Comparison of ENCODE assay signal across 3 cellular contexts in genomic region chr1:50985094-50985493, GRCh38.
A peak's percentile ranks its signal among the peaks of the same experiment; 100 is the strongest.
TF ChIP-seq lines count a peak whose summit lies in the region.

No MANE protein-coding gene starts in this region.

TF ChIP-seq in SK-N-SH treated with all-trans-retinoic acid at 6 μM for 48 hours, 23 proteins besides CTCF, POLR2A, EP300 and RAD21 (continued from another document):
- TF ChIP-seq ZNF565 (CRISPR knock-in tag; conservative IDR thresholded peaks at IDR 0.05; ENCODE audit: low read depth): no peak

TF ChIP-seq in SK-N-SH, 30 proteins besides CTCF, POLR2A, EP300 and RAD21 (continued from another document):
- TF ChIP-seq IRF3 (IDR thresholded peaks at IDR 0.05; ENCODE audit: low read depth, low read length) (no peak), NFIC (IDR thresholded peaks at IDR 0.05; ENCODE audit: borderline replicate concordance) (no peak), FOSL2 (IDR thresholded peaks at IDR 0.05; ENCODE audit: borderline replicate concordance, low read depth) (no peak), MXI1 (IDR thresholded peaks at IDR 0.05; ENCODE audit: low read depth, low read length) (no peak), RCOR1 (IDR thresholded peaks at IDR 0.05; ENCODE audit: low read length) (no peak)

TF ChIP-seq in HEK293, 187 proteins besides CTCF, POLR2A, EP300 and RAD21 (continued from another document and continues in another):
- TF ChIP-seq PRDM6 (tag by site-specific recombination; IDR thresholded peaks at IDR 0.05) (peak; percentile 26; the same call in 1 of the 2 replicates), OSR2 (tag by site-specific recombination; IDR thresholded peaks at IDR 0.05) (peak; percentile 43; the same call in 1 of the 2 replicates), ZNF280D (tag by site-specific recombination; IDR thresholded peaks at IDR 0.05) (no peak), SP3 (tag by site-specific recombination; IDR thresholded peaks at IDR 0.05) (0 out of 2 replicates have a peak, but pooled peaks have one; percentile 49), PBX3 (CRISPR knock-in tag; IDR thresholded peaks at IDR 0.05) (no peak), GLIS2 (tag by site-specific recombination; IDR thresholded peaks at IDR 0.05) (no peak), ZBTB1 (tag by site-specific recombination; IDR thresholded peaks at IDR 0.05) (no peak), ZNF629 (tag by site-specific recombination; IDR thresholded peaks at IDR 0.05) (peak; percentile 57; the same call in 1 of the 2 replicates), ZNF10 (tag by site-specific recombination; IDR thresholded peaks at IDR 0.05) (0 out of 2 replicates have a peak, but pooled peaks have one; percentile 35), KLF1 (tag by site-specific recombination; IDR thresholded peaks at IDR 0.05) (peak; percentile 34; the same call in 1 of the 2 replicates), ZNF2 (tag by site-specific recombination; IDR thresholded peaks at IDR 0.05) (no peak), REPIN1 (tag by site-specific recombination; IDR thresholded peaks at IDR 0.05; ENCODE audit: low read depth) (no peak), ZNF624 (tag by site-specific recombination; IDR thresholded peaks at IDR 0.05) (no peak), ZNF280C (tag by site-specific recombination; IDR thresholded peaks at IDR 0.05) (no peak), IKZF3 (tag by site-specific recombination; IDR thresholded peaks at IDR 0.05) (0 out of 2 replicates have a peak, but pooled peaks have one; percentile 34), ZNF626 (tag by site-specific recombination; IDR thresholded peaks at IDR 0.05) (no peak), ZBTB20 (tag by site-specific recombination; IDR thresholded peaks at IDR 0.05) (peak; percentile 19; the same call in 1 of the 2 replicates), ZNF114 (tag by site-specific recombination; IDR thresholded peaks at IDR 0.05) (no peak), ZFP69B (tag by site-specific recombination; IDR thresholded peaks at IDR 0.05) (peak; percentile 55; the same call in 1 of the 2 replicates), ZNF423 (tag by site-specific recombination; IDR thresholded peaks at IDR 0.05) (no peak), ZNF214 (tag by site-specific recombination; IDR thresholded peaks at IDR 0.05; ENCODE audit: borderline replicate concordance) (no peak), ZNF175 (tag by site-specific recombination; IDR thresholded peaks at IDR 0.05) (no peak), ZNF248 (tag by site-specific recombination; IDR thresholded peaks at IDR 0.05) (no peak), ZNF391 (tag by site-specific recombination; IDR thresholded peaks at IDR 0.05; ENCODE audit: borderline replicate concordance, low read depth) (no peak), ZNF558 (tag by site-specific recombination; IDR thresholded peaks at IDR 0.05) (no peak), ZNF600 (tag by site-specific recombination; IDR thresholded peaks at IDR 0.05) (no peak), KLF17 (tag by site-specific recombination; IDR thresholded peaks at IDR 0.05) (peak; percentile 58; the same call in 1 of the 2 replicates), ZNF146 (tag by site-specific recombination; IDR thresholded peaks at IDR 0.05) (no peak), ZBTB26 (tag by site-specific recombination; optimal IDR thresholded peaks at IDR 0.05) (no peak), ZXDB (tag by site-specific recombination; IDR thresholded peaks at IDR 0.05) (0 out of 2 replicates have a peak, but pooled peaks have one; percentile 30), ZNF394 (tag by site-specific recombination; IDR thresholded peaks at IDR 0.05; ENCODE audit: borderline replicate concordance) (no peak), ZBTB21 (tag by site-specific recombination; IDR thresholded peaks at IDR 0.05) (no peak), SP7 (tag by site-specific recombination; IDR thresholded peaks at IDR 0.05) (peak; percentile 18; the same call in 1 of the 2 replicates), ZNF837 (tag by site-specific recombination; IDR thresholded peaks at IDR 0.05) (no peak), ZBTB48 (tag by site-specific recombination; IDR thresholded peaks at IDR 0.05) (peak; percentile 45; the same call in 1 of the 2 replicates), ZNF692 (tag by site-specific recombination; IDR thresholded peaks at IDR 0.05) (peak; percentile 88), PATZ1 (tag by site-specific recombination; IDR thresholded peaks at IDR 0.05) (0 out of 2 replicates have a peak, but pooled peaks have one; percentile 20), ZEB2 (tag by site-specific recombination; IDR thresholded peaks at IDR 0.05) (0 out of 2 replicates have a peak, but pooled peaks have one; percentile 35), ZBTB17 (tag by site-specific recombination; IDR thresholded peaks at IDR 0.05) (peak; percentile 81), KLF16 (tag by site-specific recombination; IDR thresholded peaks at IDR 0.05) (no peak), ZNF707 (tag by site-specific recombination; IDR thresholded peaks at IDR 0.05) (no peak), HOXD13 (CRISPR knock-in tag; IDR thresholded peaks at IDR 0.05; ENCODE audit: borderline replicate concordance) (0 out of 2 replicates have a peak, but pooled peaks have one; percentile 56), ZNF660 (tag by site-specific recombination; IDR thresholded peaks at IDR 0.05) (no peak), BCL11A (tag by site-specific recombination; IDR thresholded peaks at IDR 0.05; ENCODE audit: low read depth) (no peak), ZNF747 (tag by site-specific recombination; IDR thresholded peaks at IDR 0.05) (no peak), PRDM1 (tag by site-specific recombination; IDR thresholded peaks at IDR 0.05) (peak; percentile 72; the same call in 1 of the 2 replicates), GLI2 (tag by site-specific recombination; IDR thresholded peaks at IDR 0.05; ENCODE audit: borderline replicate concordance, low read depth) (no peak), SETDB1 (IDR thresholded peaks at IDR 0.05; ENCODE audit: insufficient read length, low read length) (no peak), MEIS1 (CRISPR knock-in tag; IDR thresholded peaks at IDR 0.05; ENCODE audit: borderline replicate concordance) (peak; percentile 19; the same call in 1 of the 2 replicates), ZBTB6 (tag by site-specific recombination; IDR thresholded peaks at IDR 0.05) (0 out of 2 replicates have a peak, but pooled peaks have one; percentile 17)
